ENCODE assay signal across 1 cellular context in the genomic region with DNA sequence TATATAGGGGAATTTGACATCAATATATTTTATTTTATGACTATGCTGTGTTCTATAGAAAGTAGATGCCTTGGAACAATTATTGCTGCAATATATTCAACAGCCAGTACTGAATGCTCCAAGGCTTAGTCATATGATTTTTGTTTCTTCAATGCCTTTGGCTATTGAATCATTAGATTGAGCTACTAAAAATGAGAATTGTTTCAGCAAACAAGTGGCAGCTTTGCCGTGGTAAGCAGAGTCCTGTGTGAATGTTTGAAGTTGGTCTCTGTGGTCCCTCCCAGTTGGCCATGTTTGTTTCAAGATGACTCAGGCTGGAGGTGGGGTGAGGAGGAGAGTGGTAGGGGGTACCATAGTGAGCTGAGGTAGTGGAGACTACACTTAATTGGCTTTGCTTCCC.
TF ChIP-seq lines count a peak whose summit lies in the region.

No MANE protein-coding gene starts in this region.

TF ChIP-seq in A549, 52 proteins besides CTCF, POLR2A, EP300 and RAD21 (continued from another document):
- TF ChIP-seq, protein P1, sequence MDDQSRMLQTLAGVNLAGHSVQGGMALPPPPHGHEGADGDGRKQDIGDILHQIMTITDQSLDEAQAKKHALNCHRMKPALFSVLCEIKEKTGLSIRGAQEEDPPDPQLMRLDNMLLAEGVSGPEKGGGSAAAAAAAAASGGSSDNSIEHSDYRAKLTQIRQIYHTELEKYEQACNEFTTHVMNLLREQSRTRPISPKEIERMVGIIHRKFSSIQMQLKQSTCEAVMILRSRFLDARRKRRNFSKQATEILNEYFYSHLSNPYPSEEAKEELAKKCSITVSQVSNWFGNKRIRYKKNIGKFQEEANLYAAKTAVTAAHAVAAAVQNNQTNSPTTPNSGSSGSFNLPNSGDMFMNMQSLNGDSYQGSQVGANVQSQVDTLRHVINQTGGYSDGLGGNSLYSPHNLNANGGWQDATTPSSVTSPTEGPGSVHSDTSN (IDR thresholded peaks at IDR 0.05) = no peak
- TF ChIP-seq PHF8 (IDR thresholded peaks at IDR 0.05; ENCODE audit: borderline replicate concordance, low read depth) = no peak
- TF ChIP-seq ZFP36 (IDR thresholded peaks at IDR 0.05; ENCODE audit: borderline replicate concordance, partially characterized antibody) = no peak
- TF ChIP-seq HOXB5 (CRISPR knock-in tag; IDR thresholded peaks at IDR 0.05) = no peak
- no peak for TF ChIP-seq MYC (IDR thresholded peaks at IDR 0.05; ENCODE audit: borderline replicate concordance, low read length)
- no peak for TF ChIP-seq TFCP2L1 (CRISPR knock-in tag; IDR thresholded peaks at IDR 0.05)
- no peak for TF ChIP-seq HOXA7 (CRISPR knock-in tag; IDR thresholded peaks at IDR 0.05)
- TF ChIP-seq MAZ (IDR thresholded peaks at IDR 0.05; ENCODE audit: borderline replicate concordance, low read depth, low read length) = no peak
- TF ChIP-seq JUNB (IDR thresholded peaks at IDR 0.05) = peak; percentile 85
- no peak for TF ChIP-seq CHD2 (IDR thresholded peaks at IDR 0.05; ENCODE audit: low read length, partially characterized antibody)
- TF ChIP-seq CHD4 (IDR thresholded peaks at IDR 0.05; ENCODE audit: borderline replicate concordance) = no peak
- TF ChIP-seq, protein P2, sequence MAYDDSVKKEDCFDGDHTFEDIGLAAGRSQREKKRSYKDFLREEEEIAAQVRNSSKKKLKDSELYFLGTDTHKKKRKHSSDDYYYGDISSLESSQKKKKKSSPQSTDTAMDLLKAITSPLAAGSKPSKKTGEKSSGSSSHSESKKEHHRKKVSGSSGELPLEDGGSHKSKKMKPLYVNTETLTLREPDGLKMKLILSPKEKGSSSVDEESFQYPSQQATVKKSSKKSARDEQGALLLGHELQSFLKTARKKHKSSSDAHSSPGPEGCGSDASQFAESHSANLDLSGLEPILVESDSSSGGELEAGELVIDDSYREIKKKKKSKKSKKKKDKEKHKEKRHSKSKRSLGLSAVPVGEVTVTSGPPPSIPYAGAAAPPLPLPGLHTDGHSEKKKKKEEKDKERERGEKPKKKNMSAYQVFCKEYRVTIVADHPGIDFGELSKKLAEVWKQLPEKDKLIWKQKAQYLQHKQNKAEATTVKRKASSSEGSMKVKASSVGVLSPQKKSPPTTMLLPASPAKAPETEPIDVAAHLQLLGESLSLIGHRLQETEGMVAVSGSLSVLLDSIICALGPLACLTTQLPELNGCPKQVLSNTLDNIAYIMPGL (CRISPR knock-in tag; IDR thresholded peaks at IDR 0.05; ENCODE audit: borderline replicate concordance) = no peak
- TF ChIP-seq, protein P3, sequence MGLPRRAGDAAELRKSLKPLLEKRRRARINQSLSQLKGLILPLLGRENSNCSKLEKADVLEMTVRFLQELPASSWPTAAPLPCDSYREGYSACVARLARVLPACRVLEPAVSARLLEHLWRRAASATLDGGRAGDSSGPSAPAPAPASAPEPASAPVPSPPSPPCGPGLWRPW (IDR thresholded peaks at IDR 0.05) = no peak
- peak; percentile 43; the same call in 1 of the 2 replicates for TF ChIP-seq EHMT2 (IDR thresholded peaks at IDR 0.05; ENCODE audit: low read depth)
- TF ChIP-seq, protein P4, sequence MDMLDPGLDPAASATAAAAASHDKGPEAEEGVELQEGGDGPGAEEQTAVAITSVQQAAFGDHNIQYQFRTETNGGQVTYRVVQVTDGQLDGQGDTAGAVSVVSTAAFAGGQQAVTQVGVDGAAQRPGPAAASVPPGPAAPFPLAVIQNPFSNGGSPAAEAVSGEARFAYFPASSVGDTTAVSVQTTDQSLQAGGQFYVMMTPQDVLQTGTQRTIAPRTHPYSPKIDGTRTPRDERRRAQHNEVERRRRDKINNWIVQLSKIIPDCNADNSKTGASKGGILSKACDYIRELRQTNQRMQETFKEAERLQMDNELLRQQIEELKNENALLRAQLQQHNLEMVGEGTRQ (IDR thresholded peaks at IDR 0.05) = no peak
- no peak for TF ChIP-seq ZSCAN20 (CRISPR knock-in tag; IDR thresholded peaks at IDR 0.05)
- no peak for TF ChIP-seq FOXS1 (CRISPR knock-in tag; IDR thresholded peaks at IDR 0.05)
- TF ChIP-seq, protein P5, sequence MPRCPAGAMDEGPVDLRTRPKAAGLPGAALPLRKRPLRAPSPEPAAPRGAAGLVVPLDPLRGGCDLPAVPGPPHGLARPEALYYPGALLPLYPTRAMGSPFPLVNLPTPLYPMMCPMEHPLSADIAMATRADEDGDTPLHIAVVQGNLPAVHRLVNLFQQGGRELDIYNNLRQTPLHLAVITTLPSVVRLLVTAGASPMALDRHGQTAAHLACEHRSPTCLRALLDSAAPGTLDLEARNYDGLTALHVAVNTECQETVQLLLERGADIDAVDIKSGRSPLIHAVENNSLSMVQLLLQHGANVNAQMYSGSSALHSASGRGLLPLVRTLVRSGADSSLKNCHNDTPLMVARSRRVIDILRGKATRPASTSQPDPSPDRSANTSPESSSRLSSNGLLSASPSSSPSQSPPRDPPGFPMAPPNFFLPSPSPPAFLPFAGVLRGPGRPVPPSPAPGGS (IDR thresholded peaks at IDR 0.05) = peak; percentile 34; the same call in 1 of the 3 replicates
- TF ChIP-seq HEYL (CRISPR knock-in tag; IDR thresholded peaks at IDR 0.05) = no peak
- TF ChIP-seq FOSB (CRISPR knock-in tag; IDR thresholded peaks at IDR 0.05) = no peak
- peak; percentile 81 to 87 for TF ChIP-seq CEBPB (IDR thresholded peaks at IDR 0.05)
- no peak for TF ChIP-seq ZNF302 (CRISPR knock-in tag; IDR thresholded peaks at IDR 0.05)
